22 cellular contexts compared by ENCODE assay signal in the genomic region with DNA sequence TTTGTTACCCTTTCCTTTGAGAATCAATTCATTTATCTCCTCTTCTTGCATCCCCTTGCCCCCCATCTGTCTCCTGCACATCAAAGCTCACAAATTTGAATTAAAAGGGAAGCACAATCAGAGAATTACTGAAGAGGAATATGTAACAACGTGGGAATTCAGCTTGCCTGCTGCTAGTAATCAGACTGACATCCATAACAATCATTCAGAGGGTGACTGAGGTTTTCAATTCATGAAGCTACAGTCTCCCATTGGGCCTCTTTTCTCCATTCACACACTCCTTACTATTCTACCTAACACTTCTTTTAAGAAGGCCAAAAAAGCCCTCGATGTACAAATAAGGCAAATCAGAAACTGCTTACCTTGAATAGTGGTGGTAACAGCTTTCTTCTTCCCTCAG. TPM values are rescaled to one million over a fixed set of nuclear protein-coding genes. Genes with fewer than 3 reads are reported as not detected.
DNase-seq lines count a peak whose midpoint lies in the region; ATAC-seq and TF ChIP-seq lines count a peak whose summit lies in the region.
"Had no signal": no experiment of that assay in that cellular context is flagged by ENCODE, and none has a peak within 500 bp of the region (broad histone marks: within the 10 kb centered on the region; RNA-seq: fewer than 3 reads in every experiment).

No MANE protein-coding gene starts in this region.

- peaks cover 18% of the 10 kb centered on the region for H3K4me1 ChIP-seq in iPS-18a (ENCODE audit: control insufficient read depth, low read depth, low read length)
- peaks cover 10% of the 10 kb centered on the region for H3K4me1 ChIP-seq in neuron (ENCODE audit: insufficient read depth, low read length)
- H3K4me1 ChIP-seq: SJCRH30 had no signal

- CTCF ChIA-PET in WTC11 (lab: Charles Lee): interaction anchor here (1.6 kb wide), 1 partner anchor 55 kb away, joined by 5 read pairs; no protein-coding TSS in a partner anchor

- no peak for TF ChIP-seq CTCF in WTC11 (IDR thresholded peaks at IDR 0.05)

- H3K9ac ChIP-seq in iPS-18a (ENCODE audit: low read length): peak overlapping the region; percentile 29

- peak; percentile 85 for ATAC-seq in WTC11
- ATAC-seq in HG02798 (IDR thresholded peaks at IDR 0.05; ENCODE audit: poor library complexity, unreplicated experiment): no peak

- H3K9me3 ChIP-seq in iPS-18a (ENCODE audit: control insufficient read depth, low read depth, low read length): no peaks in the 10 kb centered on the region
- no peaks in the 10 kb centered on the region for H3K9me3 ChIP-seq in neuron (ENCODE audit: low read length)
- no peaks in the 10 kb centered on the region for H3K9me3 ChIP-seq in MG63
- H3K9me3 ChIP-seq: SJCRH30 had no signal

- H3K27me3 ChIP-seq in H7 (ENCODE audit: control insufficient read depth, insufficient read depth, low read length) (no peaks in the 10 kb centered on the region), iPS-18a (ENCODE audit: control insufficient read depth, insufficient read depth, low read length) (no peaks in the 10 kb centered on the region), neuron (ENCODE audit: insufficient read depth, low read length) (no peaks in the 10 kb centered on the region), MG63 (no peaks in the 10 kb centered on the region)
- H3K27me3 ChIP-seq: SJCRH30 had no signal

- no peaks in the 10 kb centered on the region for H3K9me3 Mint-ChIP-seq in WTC11
- no peaks in the 10 kb centered on the region for H3K9me3 Mint-ChIP-seq in T-helper 2 cell treated with Interferon-gamma antibody and Interleukin-4, amounts not matched to agents 5 μg/mL and 100 μg/mL, for 36 hours
- H3K9me3 Mint-ChIP-seq: CD8-positive, alpha-beta memory T cell; HFFc6 had no signal

- peak; percentile 44 for DNase-seq in H7
- DNase-seq in WTC11 (ENCODE audit: low spot score): no peak
- no peak for DNase-seq in MG63
- DNase-seq in T-helper 2 cell treated with Interferon-gamma antibody and Interleukin-4, amounts not matched to agents 5 μg/mL and 100 μg/mL, for 36 hours (ENCODE audit: low spot score): no peak
- DNase-seq in cardiac septum (ENCODE audit: low spot score): no peak
- DNase-seq: AML-193; C1 segment of cervical spinal cord; Calu3; CD8-positive, alpha-beta memory T cell; DMS153; GDM1; HFFc6; KG1; NCI-H1105 treated with DMSO at 0.1 percent for 48 hours; NCI-H187; NCI-H446; NCI-H526; OCI-M1; SJCRH30 had no signal

- peaks cover 12% of the 10 kb centered on the region for H3K36me3 Mint-ChIP-seq in WTC11
- H3K36me3 Mint-ChIP-seq in T-helper 2 cell treated with Interferon-gamma antibody and Interleukin-4, amounts not matched to agents 5 μg/mL and 100 μg/mL, for 36 hours (ENCODE audit: low read depth): peaks cover 20% of the 10 kb centered on the region

- H3K4me3 ChIP-seq in H7 (ENCODE audit: insufficient read depth, low read depth, low read length) (no peak overlapping the region), iPS-18a (ENCODE audit: low read length) (peak overlapping the region; percentile 2), neuron (ENCODE audit: low read length) (no peak overlapping the region), MG63 (no peak overlapping the region)
- H3K4me3 ChIP-seq: SJCRH30 had no signal

- peak overlapping the region; percentile 16 for H2AFZ ChIP-seq in neuron (ENCODE audit: low read depth, low read length)

- H3K4me3 Mint-ChIP-seq in WTC11: no peak overlapping the region
- H3K4me3 Mint-ChIP-seq in T-helper 2 cell treated with Interferon-gamma antibody and Interleukin-4, amounts not matched to agents 5 μg/mL and 100 μg/mL, for 36 hours: no peak overlapping the region
- H3K4me3 Mint-ChIP-seq: CD8-positive, alpha-beta memory T cell; HFFc6 had no signal

- peak overlapping the region; percentile 54 for H3K27ac ChIP-seq in iPS-18a (ENCODE audit: low read length)
- H3K27ac ChIP-seq: SJCRH30 had no signal

- H3K27me3 Mint-ChIP-seq in WTC11 (ENCODE audit: low read depth): no peaks in the 10 kb centered on the region
- no peaks in the 10 kb centered on the region for H3K27me3 Mint-ChIP-seq in T-helper 2 cell treated with Interferon-gamma antibody and Interleukin-4, amounts not matched to agents 5 μg/mL and 100 μg/mL, for 36 hours (ENCODE audit: low read depth)
- H3K27me3 Mint-ChIP-seq: CD8-positive, alpha-beta memory T cell had no signal

- peaks cover 17% of the 10 kb centered on the region for H3K4me1 Mint-ChIP-seq in WTC11
- no peaks in the 10 kb centered on the region for H3K4me1 Mint-ChIP-seq in T-helper 2 cell treated with Interferon-gamma antibody and Interleukin-4, amounts not matched to agents 5 μg/mL and 100 μg/mL, for 36 hours (ENCODE audit: low read depth)

- H3K27ac Mint-ChIP-seq in WTC11: peak overlapping the region; percentile 50; the same call in 1 of the 2 replicates
- H3K27ac Mint-ChIP-seq in T-helper 2 cell treated with Interferon-gamma antibody and Interleukin-4, amounts not matched to agents 5 μg/mL and 100 μg/mL, for 36 hours: no peak overlapping the region
- H3K27ac Mint-ChIP-seq: HFFc6 had no signal

- H3K36me3 ChIP-seq in H7 (replicated peaks; ENCODE audit: control insufficient read depth, insufficient read depth, low read length): no peaks in the 10 kb centered on the region
- H3K36me3 ChIP-seq in iPS-18a (ENCODE audit: control insufficient read depth, low read depth, low read length): no peaks in the 10 kb centered on the region
- H3K36me3 ChIP-seq in neuron (ENCODE audit: insufficient read depth, low read length): peaks cover 15% of the 10 kb centered on the region
- H3K36me3 ChIP-seq in MG63: peaks cover 21% of the 10 kb centered on the region
- H3K36me3 ChIP-seq: SJCRH30 had no signal

- POLR2A ChIA-PET in WTC11 (lab: Charles Lee): interaction anchor here (0.6 to 1.4 kb wide), 2 partner anchors 16 to 24 kb away, joined by 3 to 4 read pairs; partner anchors contain the start of gene DNA2

- intact Hi-C loops in cardiac septum (cut with DNase I): no loop called here

TF ChIP-seq in WTC11, 78 proteins besides CTCF, POLR2A, EP300 and RAD21:
- TF ChIP-seq TEAD1 (CRISPR knock-in tag; IDR thresholded peaks at IDR 0.05) (0 out of 2 replicates have a peak, but pooled peaks have one; percentile 35), GABPB1 (CRISPR knock-in tag; IDR thresholded peaks at IDR 0.05) (no peak), TCF7 (CRISPR knock-in tag; IDR thresholded peaks at IDR 0.05; ENCODE audit: low read depth) (no peak), ZNF532 (CRISPR knock-in tag; IDR thresholded peaks at IDR 0.05; ENCODE audit: borderline replicate concordance) (no peak)
- TF ChIP-seq, protein P1, sequence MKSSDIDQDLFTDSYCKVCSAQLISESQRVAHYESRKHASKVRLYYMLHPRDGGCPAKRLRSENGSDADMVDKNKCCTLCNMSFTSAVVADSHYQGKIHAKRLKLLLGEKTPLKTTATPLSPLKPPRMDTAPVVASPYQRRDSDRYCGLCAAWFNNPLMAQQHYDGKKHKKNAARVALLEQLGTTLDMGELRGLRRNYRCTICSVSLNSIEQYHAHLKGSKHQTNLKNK (CRISPR knock-in tag; IDR thresholded peaks at IDR 0.05): no peak

RNA-seq across cellular contexts. Expression of gene DNA2, which starts 24.3 kb away (rescaled TPM):
- total RNA-seq in H7 (2014; rRNA removed; shearing (Covaris generic)): 39.4 and 48.0 TPM in 2 replicates
- total RNA-seq in WTC11 (2021): 39.3 to 46.3 TPM (median 43.0 TPM) in 3 replicates
- 6.8 and 10.7 TPM in 2 replicates for total RNA-seq in MG63 (2014; rRNA removed; shearing (Covaris generic); ENCODE audit: low replicate concordance)
- total RNA-seq in cardiac septum: 3.5 TPM

RNA-seq across cellular contexts. Expression of gene SLC25A16, which starts 31.3 kb away (rescaled TPM):
- 5.1 and 5.4 TPM in 2 replicates for total RNA-seq in H7 (2014; rRNA removed; shearing (Covaris generic))
- total RNA-seq in WTC11 (2021): 11.1 to 16.8 TPM (median 13.1 TPM) in 3 replicates
- 7.6 and 12.4 TPM in 2 replicates for total RNA-seq in MG63 (2014; rRNA removed; shearing (Covaris generic); ENCODE audit: low replicate concordance)
- 16.5 TPM for total RNA-seq in cardiac septum
